In genomic region chr3:8768364-8769087, GRCh38 we compare ENCODE assay signal across 1 cellular context.
TF ChIP-seq lines count a peak whose summit lies in the region.

No MANE protein-coding gene starts in this region.

TF ChIP-seq in IMR-90, 13 proteins besides CTCF, POLR2A, EP300 and RAD21 (continued from another document):
- TF ChIP-seq USF2 (IDR thresholded peaks at IDR 0.05; ENCODE audit: low read depth, low read length) = no peak
